8 cellular contexts compared by ENCODE assay signal in genomic region chr11:65113361-65113756, GRCh38. TPM values are rescaled to one million over a fixed set of nuclear protein-coding genes. Genes with fewer than 3 reads are reported as not detected.
DNase-seq lines count a peak whose midpoint lies in the region; FAIRE-seq and TF ChIP-seq lines count a peak whose summit lies in the region.

No MANE protein-coding gene starts in this region.

- no peaks in the 10 kb centered on the region for H3K9me3 Mint-ChIP-seq in mesothelial cell of epicardium

- H3K27me3 Mint-ChIP-seq in mesothelial cell of epicardium (ENCODE audit: low read depth): peaks cover 2% of the 10 kb centered on the region

- CTCF ChIA-PET in AG04449 (lab: Yijun Ruan, JAX) (interaction anchor here (0.7 to 7.0 kb wide), 19 partner anchors 7 to 310 kb away, joined by 3 to 169 read pairs (median 5); partner anchors contain the start of genes ARL2, BATF2, CDC42BPG and FAU), HEK293 (lab: Yijun Ruan, JAX) (interaction anchor here (0.6 to 4.8 kb wide), 15 partner anchors 8 to 783 kb away, joined by 3 to 110 read pairs (median 3); partner anchors contain the start of genes FAU, MRPL49 and VPS51)

- peak overlapping the region; percentile 54; the same call in 1 of the 2 replicates for H3K4me3 ChIP-seq in AG04449 (ENCODE audit: low read depth, low read length)
- peak overlapping the region; percentile 67 for H3K4me3 ChIP-seq in HEK293 (ENCODE audit: low read depth, low read length)

- H3K36me3 ChIP-seq in HEK293 (ENCODE audit: control insufficient read depth in 2 of 2, insufficient read depth in 1 of 2, low read length in 2 of 2): peaks cover 0 to 46% of the 10 kb centered on the region in 2 experiments; a peak in 2 of 3 replicates

- POLR2A ChIA-PET in AG04449 (lab: Yijun Ruan, JAX) (interaction anchor here (0.6 kb wide), 1 partner anchor 309 kb away, joined by 3 read pairs; the partner anchor contains the start of gene NEAT1), HEK293 (lab: Yijun Ruan, JAX) (interaction anchor here (0.6 to 5.0 kb wide), 8 partner anchors 8 to 849 kb away, joined by 3 to 57 read pairs (median 5); partner anchors contain the start of genes CAPN1, FAU, MRPL49 and VPS51)

- no peak for DNase-seq in AG04449 (ENCODE audit: low read depth, low spot score)
- DNase-seq in astrocyte of the hippocampus (ENCODE audit: low read depth, low spot score): peak; percentile 47
- no peak for DNase-seq in mesothelial cell of epicardium (ENCODE audit: low spot score in 2 of 2, unreplicated experiment in 2 of 2)
- no peak for DNase-seq in urothelium cell line (ENCODE audit: low spot score)
- no peak for DNase-seq in activated CD4-positive, CD25-positive, alpha-beta regulatory T cell treated with anti-CD3 and anti-CD28 coated beads, Interleukin-2, amount 50 U/mL, for 72 hours
- DNase-seq in epidermal melanocyte (ENCODE audit: insufficient read length, low spot score): no peak
- DNase-seq in AG20443 (ENCODE audit: low spot score): no peak

- peaks cover 6% of the 10 kb centered on the region for H3K4me1 ChIP-seq in HEK293 (ENCODE audit: control insufficient read depth, insufficient read depth, low read length)

- peak overlapping the region; percentile 95 for H3K4me3 Mint-ChIP-seq in mesothelial cell of epicardium

- peaks cover 36% of the 10 kb centered on the region for H3K4me1 Mint-ChIP-seq in mesothelial cell of epicardium

- TF ChIP-seq CTCF in AG04449 (IDR thresholded peaks at IDR 0.05; ENCODE audit: insufficient read depth, low read length, missing control alignments) (no peak), HEK293 (tag by site-specific recombination; IDR thresholded peaks at IDR 0.05) (no peak), mesothelial cell of epicardium (IDR thresholded peaks at IDR 0.05; ENCODE audit: unreplicated experiment) (no peak)

- H3K27ac ChIP-seq in HEK293 (ENCODE audit: extremely low read depth, low read depth, low read length): peak overlapping the region; percentile 72; the same call in 1 of the 2 replicates

- H3K27ac Mint-ChIP-seq in mesothelial cell of epicardium: peak overlapping the region; percentile 96

- H3K36me3 Mint-ChIP-seq in mesothelial cell of epicardium: peaks cover 3% of the 10 kb centered on the region

- no peaks in the 10 kb centered on the region for H3K9me3 ChIP-seq in HEK293 (ENCODE audit: control insufficient read depth, insufficient read depth, low read depth, low read length)

- no peak for FAIRE-seq in urothelium cell line (lab: Jason Lieb, UNC)

TF ChIP-seq in HEK293, 187 proteins besides CTCF, POLR2A, EP300 and RAD21:
- TF ChIP-seq KLF10 (tag by site-specific recombination; IDR thresholded peaks at IDR 0.05) (no peak), BCL11B (tag by site-specific recombination; IDR thresholded peaks at IDR 0.05; ENCODE audit: low read depth) (no peak), ZFP41 (tag by site-specific recombination; IDR thresholded peaks at IDR 0.05; ENCODE audit: borderline replicate concordance) (no peak), ZNF19 (tag by site-specific recombination; IDR thresholded peaks at IDR 0.05; ENCODE audit: low read depth) (no peak), RBAK (tag by site-specific recombination; IDR thresholded peaks at IDR 0.05) (no peak)
- TF ChIP-seq, protein P1, sequence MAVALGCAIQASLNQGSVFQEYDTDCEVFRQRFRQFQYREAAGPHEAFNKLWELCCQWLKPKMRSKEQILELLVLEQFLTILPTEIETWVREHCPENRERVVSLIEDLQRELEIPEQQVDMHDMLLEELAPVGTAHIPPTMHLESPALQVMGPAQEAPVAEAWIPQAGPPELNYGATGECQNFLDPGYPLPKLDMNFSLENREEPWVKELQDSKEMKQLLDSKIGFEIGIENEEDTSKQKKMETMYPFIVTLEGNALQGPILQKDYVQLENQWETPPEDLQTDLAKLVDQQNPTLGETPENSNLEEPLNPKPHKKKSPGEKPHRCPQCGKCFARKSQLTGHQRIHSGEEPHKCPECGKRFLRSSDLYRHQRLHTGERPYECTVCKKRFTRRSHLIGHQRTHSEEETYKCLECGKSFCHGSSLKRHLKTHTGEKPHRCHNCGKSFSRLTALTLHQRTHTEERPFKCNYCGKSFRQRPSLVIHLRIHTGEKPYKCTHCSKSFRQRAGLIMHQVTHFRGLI (tag by site-specific recombination; IDR thresholded peaks at IDR 0.05): peak; percentile 88
- TF ChIP-seq, protein P2, sequence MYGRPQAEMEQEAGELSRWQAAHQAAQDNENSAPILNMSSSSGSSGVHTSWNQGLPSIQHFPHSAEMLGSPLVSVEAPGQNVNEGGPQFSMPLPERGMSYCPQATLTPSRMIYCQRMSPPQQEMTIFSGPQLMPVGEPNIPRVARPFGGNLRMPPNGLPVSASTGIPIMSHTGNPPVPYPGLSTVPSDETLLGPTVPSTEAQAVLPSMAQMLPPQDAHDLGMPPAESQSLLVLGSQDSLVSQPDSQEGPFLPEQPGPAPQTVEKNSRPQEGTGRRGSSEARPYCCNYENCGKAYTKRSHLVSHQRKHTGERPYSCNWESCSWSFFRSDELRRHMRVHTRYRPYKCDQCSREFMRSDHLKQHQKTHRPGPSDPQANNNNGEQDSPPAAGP (tag by site-specific recombination; IDR thresholded peaks at IDR 0.05): 0 out of 2 replicates have a peak, but pooled peaks have one; percentile 22
TF ChIP-seq in HEK293: peak in this region for 2.

RNA-seq across cellular contexts. Expression of gene TM7SF2, which starts 1.7 kb away (rescaled TPM):
- total RNA-seq in mesothelial cell of epicardium: 73.4 to 75.6 TPM (median 74.2 TPM) in 3 replicates

RNA-seq across cellular contexts. Expression of gene ZNHIT2, which starts 4.1 kb away (rescaled TPM):
- 6.7 to 7.5 TPM (median 7.3 TPM) in 3 replicates for total RNA-seq in mesothelial cell of epicardium

RNA-seq across cellular contexts. Expression of gene FAU, which starts 8.6 kb away (rescaled TPM):
- 710 to 765 TPM (median 760 TPM) in 3 replicates for total RNA-seq in mesothelial cell of epicardium

RNA-seq across cellular contexts. Expression of gene MRPL49, which starts 8.8 kb away (rescaled TPM):
- total RNA-seq in mesothelial cell of epicardium: 41.3 to 45.3 TPM (median 43.8 TPM) in 3 replicates

RNA-seq across cellular contexts. Expression of gene VPS51, which starts 17.3 kb away (rescaled TPM):
- total RNA-seq in mesothelial cell of epicardium: 95.7 to 114 TPM (median 113 TPM) in 3 replicates
